In the genomic region with DNA sequence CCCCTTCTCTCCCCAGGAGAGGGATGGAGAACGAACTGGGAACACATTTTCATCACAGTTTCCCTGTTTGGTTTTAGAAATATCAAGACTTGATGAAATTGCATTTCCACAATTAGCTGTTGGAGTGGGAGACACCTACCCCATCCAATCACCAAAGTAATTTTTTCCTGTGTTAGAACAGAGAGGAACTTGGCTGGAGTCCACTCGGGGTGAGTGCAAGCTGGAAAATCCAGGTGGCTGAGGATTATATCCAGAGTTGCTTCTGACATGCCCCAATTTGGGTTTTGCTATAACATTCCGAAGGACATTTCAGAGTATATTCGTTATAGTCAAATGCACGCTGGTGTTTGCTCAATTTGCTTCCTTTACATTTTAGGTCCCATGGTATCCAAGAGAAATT, we compare ENCODE assay signal across 19 cellular contexts.
DNase-seq lines count a peak whose midpoint lies in the region; TF ChIP-seq lines count a peak whose summit lies in the region.
"Had no signal": no experiment of that assay in that cellular context is flagged by ENCODE, and none has a peak within 500 bp of the region (broad histone marks: within the 10 kb centered on the region; RNA-seq: fewer than 3 reads in every experiment).

No MANE protein-coding gene starts in this region.

- TF ChIP-seq EP300 in tibial nerve (IDR thresholded peaks at IDR 0.05), result no peak

- H3K36me3 ChIP-seq in tibial nerve, result no peaks in the 10 kb centered on the region
- H3K36me3 ChIP-seq: BE2C, BLaER1 had no signal

- no peaks in the 10 kb centered on the region for H3K4me1 ChIP-seq in tibial nerve
- H3K4me1 ChIP-seq: A549, BE2C, BLaER1 had no signal

- no peak for TF ChIP-seq CTCF in tibial nerve (IDR thresholded peaks at IDR 0.05)

- in situ Hi-C loops in G401 (cut with HindIII; ENCODE audit: low sequenced_read_pairs), result no loop called here

- no peak overlapping the region for H3K4me3 ChIP-seq in tibial nerve
- H3K4me3 ChIP-seq: A549, BLaER1 had no signal

- H3K27me3 ChIP-seq in tibial nerve, result no peaks in the 10 kb centered on the region
- H3K27me3 ChIP-seq: BE2C, BLaER1 had no signal

- WGBS in tibial nerve, 2 donors, result 85 to 89% methylated on average over 5 of the region's 5 CpGs

- DNase-seq in G401 (ENCODE audit: low spot score) (peak; percentile 78), cerebellar cortex (ENCODE audit: low spot score) (peak; percentile 74), ecto neural progenitor cell (ENCODE audit: low spot score) (peak; percentile 20), NCI-H748 (lab: John Stamatoyannopoulos, UW; ENCODE audit: unreplicated experiment) (no peak), tibial nerve (ENCODE audit: low spot score in 2 of 2) (no peak)
- DNase-seq: BE2C; CD4-positive, alpha-beta memory T cell; CD4-positive, CD25-positive, alpha-beta regulatory T cell; CD8-positive, alpha-beta memory T cell; COR-L47; DMS 273 treated with DMSO at 0.1 percent for 48 hours; DMS153; DMS53; DMS79; DND-41; GF-D8 had no signal

- H3K9me3 ChIP-seq in tibial nerve, result peaks cover 0 to 37% (median 7%) of the 10 kb centered on the region in 4 donors
- H3K9me3 ChIP-seq: BE2C had no signal

- no peak for TF ChIP-seq POLR2A in tibial nerve (IDR thresholded peaks at IDR 0.05)

- no peak overlapping the region for H3K27ac ChIP-seq in tibial nerve
- H3K27ac ChIP-seq: 22Rv1, A549, BLaER1 had no signal

Comparison
In these comparisons a context has a peak if more than half of its experiments do, and no peak if none do; other contexts are left out.
1. DNase-seq: peak in G401 (single experiment), cerebellar cortex (single experiment) and ecto neural progenitor cell (single experiment); none in NCI-H748 (single experiment) and tibial nerve (0 of 2).